In the genomic region with DNA sequence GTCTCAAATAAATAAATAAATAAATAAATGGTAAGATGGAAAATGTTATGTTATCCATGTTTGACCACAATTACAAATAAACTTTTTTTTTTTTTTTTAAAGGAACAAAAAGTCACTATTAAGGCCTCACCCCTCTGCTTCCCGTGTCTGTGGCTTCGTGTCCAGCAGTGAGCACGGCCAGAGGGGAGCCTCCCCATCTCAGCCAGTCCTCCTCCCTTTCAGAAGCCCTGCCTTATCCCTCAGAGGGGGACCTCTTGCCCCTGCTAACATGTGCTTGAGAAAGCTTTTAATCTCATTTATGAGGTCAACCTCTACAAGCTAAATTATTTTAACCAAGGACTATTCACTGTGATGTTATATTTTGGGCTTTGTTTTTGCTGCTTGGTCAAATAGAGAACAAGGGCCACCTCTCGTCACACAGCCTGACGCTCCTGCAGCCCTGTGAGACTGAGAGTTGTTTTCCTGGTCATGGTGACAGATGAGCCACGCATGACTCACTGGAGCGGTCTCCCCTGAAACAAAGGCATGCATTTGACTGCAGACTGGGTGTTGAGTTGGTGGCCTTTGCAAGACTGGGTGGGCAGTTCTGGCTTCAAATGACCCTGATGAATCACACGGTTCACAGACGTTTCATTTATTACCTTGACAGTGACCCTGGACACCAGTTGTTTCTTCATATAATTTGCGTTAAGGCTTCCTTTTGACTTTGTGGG, we compare ENCODE assay signal across 9 cellular contexts.
DNase-seq lines count a peak whose midpoint lies in the region; ATAC-seq and TF ChIP-seq lines count a peak whose summit lies in the region.
"Had no signal": no experiment of that assay in that cellular context is flagged by ENCODE, and none has a peak within 500 bp of the region (broad histone marks: within the 10 kb centered on the region; RNA-seq: fewer than 3 reads in every experiment).

No MANE protein-coding gene starts in this region.

- H3K36me3 Mint-ChIP-seq in WTC11 = peaks cover 4% of the 10 kb centered on the region; the same call in 1 of the 2 replicates
- peaks cover 27% of the 10 kb centered on the region for H3K36me3 Mint-ChIP-seq in stimulated activated effector memory CD8-positive, alpha-beta T cell treated with anti-CD3 and anti-CD28 coated beads, Interleukin-12 subunit alpha, Interleukin-12 subunit beta, amount 100 ng/mL, for 72 hours
- no peaks in the 10 kb centered on the region for H3K36me3 Mint-ChIP-seq in naive thymus-derived CD8-positive, alpha-beta T cell

- CTCF ChIA-PET in WTC11 (lab: Charles Lee) = no interaction called here

- ATAC-seq in WTC11 (peak; percentile 46), HG03571 (IDR thresholded peaks at IDR 0.05; ENCODE audit: unreplicated experiment) (no peak)
- peak; percentile 99 for ATAC-seq in stimulated activated effector memory CD8-positive, alpha-beta T cell treated with anti-CD3 and anti-CD28 coated beads, Interleukin-12 subunit alpha, Interleukin-12 subunit beta, amount 100 ng/mL, for 72 hours
- no peak for ATAC-seq in naive thymus-derived CD8-positive, alpha-beta T cell

- H3K9me3 Mint-ChIP-seq in WTC11 = no peaks in the 10 kb centered on the region
- no peaks in the 10 kb centered on the region for H3K9me3 Mint-ChIP-seq in stimulated activated effector memory CD8-positive, alpha-beta T cell treated with anti-CD3 and anti-CD28 coated beads, Interleukin-12 subunit alpha, Interleukin-12 subunit beta, amount 100 ng/mL, for 72 hours
- H3K9me3 Mint-ChIP-seq in naive thymus-derived CD8-positive, alpha-beta T cell = no peaks in the 10 kb centered on the region

- no peaks in the 10 kb centered on the region for H3K27me3 Mint-ChIP-seq in WTC11 (ENCODE audit: low read depth)
- H3K27me3 Mint-ChIP-seq in naive thymus-derived CD8-positive, alpha-beta T cell = peaks cover 0 to 3% (median 0%) of the 10 kb centered on the region in 5 donors
- H3K27me3 Mint-ChIP-seq: B cell had no signal

- DNase-seq in activated effector memory CD4-positive, alpha-beta T cell treated with anti-CD3 and anti-CD28 coated beads, Interleukin-2, amount 50 U/mL, for 16 hours = peak; percentile 82
- no peak for DNase-seq in activated effector memory CD4-positive, alpha-beta T cell treated with Interleukin-2 at 50 U/mL for 16 hours
- DNase-seq in WTC11 (ENCODE audit: low spot score) (no peak), foreskin melanocyte (peak; percentile 51), DMS79 (lab: John Stamatoyannopoulos, UW) (no peak)
- DNase-seq in stimulated activated effector memory CD8-positive, alpha-beta T cell treated with anti-CD3 and anti-CD28 coated beads, Interleukin-12 subunit alpha, Interleukin-12 subunit beta, amount 100 ng/mL, for 72 hours (ENCODE audit: low spot score in 2 of 2) = peak; percentile 38 to 80
- DNase-seq in naive thymus-derived CD8-positive, alpha-beta T cell = no peak

- peak overlapping the region; percentile 70; the same call in 1 of the 2 replicates for H3K27ac Mint-ChIP-seq in WTC11
- H3K27ac Mint-ChIP-seq in stimulated activated effector memory CD8-positive, alpha-beta T cell treated with anti-CD3 and anti-CD28 coated beads, Interleukin-12 subunit alpha, Interleukin-12 subunit beta, amount 100 ng/mL, for 72 hours = peak overlapping the region; percentile 86
- no peak overlapping the region for H3K27ac Mint-ChIP-seq in naive thymus-derived CD8-positive, alpha-beta T cell
- H3K27ac Mint-ChIP-seq: B cell had no signal

- TF ChIP-seq CTCF in WTC11 (IDR thresholded peaks at IDR 0.05) = no peak

- H3K4me3 Mint-ChIP-seq in WTC11 = no peak overlapping the region
- peak overlapping the region; percentile 48 for H3K4me3 Mint-ChIP-seq in stimulated activated effector memory CD8-positive, alpha-beta T cell treated with anti-CD3 and anti-CD28 coated beads, Interleukin-12 subunit alpha, Interleukin-12 subunit beta, amount 100 ng/mL, for 72 hours
- no peak overlapping the region for H3K4me3 Mint-ChIP-seq in naive thymus-derived CD8-positive, alpha-beta T cell
- H3K4me3 Mint-ChIP-seq: B cell had no signal

- POLR2A ChIA-PET in WTC11 (lab: Charles Lee) = interaction anchor here (0.7 kb wide), 1 partner anchor 1520 kb away, joined by 6 read pairs; no protein-coding TSS in a partner anchor
- POLR2A ChIA-PET in naive thymus-derived CD8-positive, alpha-beta T cell (lab: Charles Lee) = no interaction called here

- peaks cover 31% of the 10 kb centered on the region for H3K4me1 Mint-ChIP-seq in WTC11
- peaks cover 34% of the 10 kb centered on the region for H3K4me1 Mint-ChIP-seq in stimulated activated effector memory CD8-positive, alpha-beta T cell treated with anti-CD3 and anti-CD28 coated beads, Interleukin-12 subunit alpha, Interleukin-12 subunit beta, amount 100 ng/mL, for 72 hours
- H3K4me1 Mint-ChIP-seq in naive thymus-derived CD8-positive, alpha-beta T cell = peaks cover 0 to 2% (median under 1%) of the 10 kb centered on the region in 4 donors
- H3K4me1 Mint-ChIP-seq: B cell had no signal

TF ChIP-seq in WTC11, 78 proteins besides CTCF, POLR2A, EP300 and RAD21:
- 0 out of 2 replicates have a peak, but pooled peaks have one; percentile 14 for TF ChIP-seq GABPB1 (CRISPR knock-in tag; IDR thresholded peaks at IDR 0.05)
- no peak for TF ChIP-seq ZNF232 (CRISPR knock-in tag; IDR thresholded peaks at IDR 0.05)
TF ChIP-seq in WTC11: peak in this region for 1.

Comparison
In these comparisons a context has a peak if more than half of its experiments do, and no peak if none do; other contexts are left out.
1. DNase-seq: peak in activated effector memory CD4-positive, alpha-beta T cell treated with anti-CD3 and anti-CD28 coated beads, Interleukin-2, amount 50 U/mL, for 16 hours (single experiment), foreskin melanocyte (single experiment) and stimulated activated effector memory CD8-positive, alpha-beta T cell treated with anti-CD3 and anti-CD28 coated beads, Interleukin-12 subunit alpha, Interleukin-12 subunit beta, amount 100 ng/mL, for 72 hours (2 of 2); none in activated effector memory CD4-positive, alpha-beta T cell treated with Interleukin-2 at 50 U/mL for 16 hours (single experiment), WTC11 (single experiment), DMS79 (single experiment) and naive thymus-derived CD8-positive, alpha-beta T cell (0 of 10).
2. ATAC-seq: peak in WTC11 (single experiment) and stimulated activated effector memory CD8-positive, alpha-beta T cell treated with anti-CD3 and anti-CD28 coated beads, Interleukin-12 subunit alpha, Interleukin-12 subunit beta, amount 100 ng/mL, for 72 hours (single experiment); none in HG03571 (single experiment) and naive thymus-derived CD8-positive, alpha-beta T cell (0 of 2).
3. H3K27ac Mint-ChIP-seq: peak in WTC11 (single experiment) and stimulated activated effector memory CD8-positive, alpha-beta T cell treated with anti-CD3 and anti-CD28 coated beads, Interleukin-12 subunit alpha, Interleukin-12 subunit beta, amount 100 ng/mL, for 72 hours (single experiment); none in naive thymus-derived CD8-positive, alpha-beta T cell (0 of 10).